In genomic region chr7:152672626-152673025, GRCh38 we compare ENCODE assay signal across 3 cellular contexts.
TF ChIP-seq lines count a peak whose summit lies in the region.

No MANE protein-coding gene starts in this region.

TF ChIP-seq in SK-N-SH, 30 proteins besides CTCF, POLR2A, EP300 and RAD21:
- no peak for TF ChIP-seq RXRA (IDR thresholded peaks at IDR 0.05; ENCODE audit: borderline replicate concordance, low read depth)
- TF ChIP-seq, protein P1, sequence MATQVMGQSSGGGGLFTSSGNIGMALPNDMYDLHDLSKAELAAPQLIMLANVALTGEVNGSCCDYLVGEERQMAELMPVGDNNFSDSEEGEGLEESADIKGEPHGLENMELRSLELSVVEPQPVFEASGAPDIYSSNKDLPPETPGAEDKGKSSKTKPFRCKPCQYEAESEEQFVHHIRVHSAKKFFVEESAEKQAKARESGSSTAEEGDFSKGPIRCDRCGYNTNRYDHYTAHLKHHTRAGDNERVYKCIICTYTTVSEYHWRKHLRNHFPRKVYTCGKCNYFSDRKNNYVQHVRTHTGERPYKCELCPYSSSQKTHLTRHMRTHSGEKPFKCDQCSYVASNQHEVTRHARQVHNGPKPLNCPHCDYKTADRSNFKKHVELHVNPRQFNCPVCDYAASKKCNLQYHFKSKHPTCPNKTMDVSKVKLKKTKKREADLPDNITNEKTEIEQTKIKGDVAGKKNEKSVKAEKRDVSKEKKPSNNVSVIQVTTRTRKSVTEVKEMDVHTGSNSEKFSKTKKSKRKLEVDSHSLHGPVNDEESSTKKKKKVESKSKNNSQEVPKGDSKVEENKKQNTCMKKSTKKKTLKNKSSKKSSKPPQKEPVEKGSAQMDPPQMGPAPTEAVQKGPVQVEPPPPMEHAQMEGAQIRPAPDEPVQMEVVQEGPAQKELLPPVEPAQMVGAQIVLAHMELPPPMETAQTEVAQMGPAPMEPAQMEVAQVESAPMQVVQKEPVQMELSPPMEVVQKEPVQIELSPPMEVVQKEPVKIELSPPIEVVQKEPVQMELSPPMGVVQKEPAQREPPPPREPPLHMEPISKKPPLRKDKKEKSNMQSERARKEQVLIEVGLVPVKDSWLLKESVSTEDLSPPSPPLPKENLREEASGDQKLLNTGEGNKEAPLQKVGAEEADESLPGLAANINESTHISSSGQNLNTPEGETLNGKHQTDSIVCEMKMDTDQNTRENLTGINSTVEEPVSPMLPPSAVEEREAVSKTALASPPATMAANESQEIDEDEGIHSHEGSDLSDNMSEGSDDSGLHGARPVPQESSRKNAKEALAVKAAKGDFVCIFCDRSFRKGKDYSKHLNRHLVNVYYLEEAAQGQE (IDR thresholded peaks at IDR 0.05; ENCODE audit: low read depth, low read length): no peak
- no peak for TF ChIP-seq FOSL2 (IDR thresholded peaks at IDR 0.05; ENCODE audit: borderline replicate concordance, low read depth)
- TF ChIP-seq NRF1 (IDR thresholded peaks at IDR 0.05; ENCODE audit: low read depth, low read length): no peak
- TF ChIP-seq SIN3A (IDR thresholded peaks at IDR 0.05; ENCODE audit: borderline replicate concordance, low read depth, low read length): no peak
- TF ChIP-seq IRF3 (IDR thresholded peaks at IDR 0.05; ENCODE audit: low read depth, low read length): no peak
- TF ChIP-seq RFX5 (IDR thresholded peaks at IDR 0.05; ENCODE audit: low read length): no peak
- no peak for TF ChIP-seq TCF12 (IDR thresholded peaks at IDR 0.05)
- TF ChIP-seq USF1 (IDR thresholded peaks at IDR 0.05; ENCODE audit: borderline replicate concordance, low read depth): no peak
- no peak for TF ChIP-seq YY1 (IDR thresholded peaks at IDR 0.05; ENCODE audit: low read depth)
- no peak for TF ChIP-seq TAF1 (IDR thresholded peaks at IDR 0.05; ENCODE audit: borderline replicate concordance, low read depth, low read length)
- no peak for TF ChIP-seq NFIC (IDR thresholded peaks at IDR 0.05; ENCODE audit: borderline replicate concordance)
TF ChIP-seq in SK-N-SH: peak in this region for 0.

TF ChIP-seq in SK-N-SH treated with all-trans-retinoic acid at 6 μM for 48 hours, 23 proteins besides CTCF, POLR2A, EP300 and RAD21:
- TF ChIP-seq POU6F1 (CRISPR knock-in tag; IDR thresholded peaks at IDR 0.05; ENCODE audit: borderline replicate concordance, low read depth) (no peak), ISL1 (CRISPR knock-in tag; IDR thresholded peaks at IDR 0.05) (no peak), RARB (CRISPR knock-in tag; IDR thresholded peaks at IDR 0.05) (no peak), ZNF70 (CRISPR knock-in tag; IDR thresholded peaks at IDR 0.05) (no peak), CSDC2 (CRISPR knock-in tag; IDR thresholded peaks at IDR 0.05) (no peak), TOX (CRISPR knock-in tag; IDR thresholded peaks at IDR 0.05; ENCODE audit: borderline replicate concordance) (no peak)
- TF ChIP-seq, protein P2, sequence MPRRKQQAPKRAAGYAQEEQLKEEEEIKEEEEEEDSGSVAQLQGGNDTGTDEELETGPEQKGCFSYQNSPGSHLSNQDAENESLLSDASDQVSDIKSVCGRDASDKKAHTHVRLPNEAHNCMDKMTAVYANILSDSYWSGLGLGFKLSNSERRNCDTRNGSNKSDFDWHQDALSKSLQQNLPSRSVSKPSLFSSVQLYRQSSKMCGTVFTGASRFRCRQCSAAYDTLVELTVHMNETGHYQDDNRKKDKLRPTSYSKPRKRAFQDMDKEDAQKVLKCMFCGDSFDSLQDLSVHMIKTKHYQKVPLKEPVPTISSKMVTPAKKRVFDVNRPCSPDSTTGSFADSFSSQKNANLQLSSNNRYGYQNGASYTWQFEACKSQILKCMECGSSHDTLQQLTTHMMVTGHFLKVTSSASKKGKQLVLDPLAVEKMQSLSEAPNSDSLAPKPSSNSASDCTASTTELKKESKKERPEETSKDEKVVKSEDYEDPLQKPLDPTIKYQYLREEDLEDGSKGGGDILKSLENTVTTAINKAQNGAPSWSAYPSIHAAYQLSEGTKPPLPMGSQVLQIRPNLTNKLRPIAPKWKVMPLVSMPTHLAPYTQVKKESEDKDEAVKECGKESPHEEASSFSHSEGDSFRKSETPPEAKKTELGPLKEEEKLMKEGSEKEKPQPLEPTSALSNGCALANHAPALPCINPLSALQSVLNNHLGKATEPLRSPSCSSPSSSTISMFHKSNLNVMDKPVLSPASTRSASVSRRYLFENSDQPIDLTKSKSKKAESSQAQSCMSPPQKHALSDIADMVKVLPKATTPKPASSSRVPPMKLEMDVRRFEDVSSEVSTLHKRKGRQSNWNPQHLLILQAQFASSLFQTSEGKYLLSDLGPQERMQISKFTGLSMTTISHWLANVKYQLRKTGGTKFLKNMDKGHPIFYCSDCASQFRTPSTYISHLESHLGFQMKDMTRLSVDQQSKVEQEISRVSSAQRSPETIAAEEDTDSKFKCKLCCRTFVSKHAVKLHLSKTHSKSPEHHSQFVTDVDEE (CRISPR knock-in tag; IDR thresholded peaks at IDR 0.05): no peak

TF ChIP-seq in K562, 482 proteins besides CTCF, POLR2A, EP300 and RAD21:
- TF ChIP-seq CCNT2 (IDR thresholded peaks at IDR 0.05; ENCODE audit: borderline replicate concordance, extremely low read depth, insufficient read length, low read depth, low read length) (no peak), ZNF354B (CRISPR knock-in tag; IDR thresholded peaks at IDR 0.05) (peak; percentile 81), RBFOX2 (IDR thresholded peaks at IDR 0.05; ENCODE audit: low read depth, low read length) (0 out of 2 replicates have a peak, but pooled peaks have one; percentile 16), RERE (CRISPR knock-in tag; IDR thresholded peaks at IDR 0.05; ENCODE audit: borderline replicate concordance) (no peak), STAT5B (CRISPR knock-in tag; IDR thresholded peaks at IDR 0.05) (no peak), ZNF507 (tag; conservative IDR thresholded peaks at IDR 0.05) (peak; percentile 97), HES1 (IDR thresholded peaks at IDR 0.05; ENCODE audit: low read depth) (no peak)
- TF ChIP-seq, protein P3, sequence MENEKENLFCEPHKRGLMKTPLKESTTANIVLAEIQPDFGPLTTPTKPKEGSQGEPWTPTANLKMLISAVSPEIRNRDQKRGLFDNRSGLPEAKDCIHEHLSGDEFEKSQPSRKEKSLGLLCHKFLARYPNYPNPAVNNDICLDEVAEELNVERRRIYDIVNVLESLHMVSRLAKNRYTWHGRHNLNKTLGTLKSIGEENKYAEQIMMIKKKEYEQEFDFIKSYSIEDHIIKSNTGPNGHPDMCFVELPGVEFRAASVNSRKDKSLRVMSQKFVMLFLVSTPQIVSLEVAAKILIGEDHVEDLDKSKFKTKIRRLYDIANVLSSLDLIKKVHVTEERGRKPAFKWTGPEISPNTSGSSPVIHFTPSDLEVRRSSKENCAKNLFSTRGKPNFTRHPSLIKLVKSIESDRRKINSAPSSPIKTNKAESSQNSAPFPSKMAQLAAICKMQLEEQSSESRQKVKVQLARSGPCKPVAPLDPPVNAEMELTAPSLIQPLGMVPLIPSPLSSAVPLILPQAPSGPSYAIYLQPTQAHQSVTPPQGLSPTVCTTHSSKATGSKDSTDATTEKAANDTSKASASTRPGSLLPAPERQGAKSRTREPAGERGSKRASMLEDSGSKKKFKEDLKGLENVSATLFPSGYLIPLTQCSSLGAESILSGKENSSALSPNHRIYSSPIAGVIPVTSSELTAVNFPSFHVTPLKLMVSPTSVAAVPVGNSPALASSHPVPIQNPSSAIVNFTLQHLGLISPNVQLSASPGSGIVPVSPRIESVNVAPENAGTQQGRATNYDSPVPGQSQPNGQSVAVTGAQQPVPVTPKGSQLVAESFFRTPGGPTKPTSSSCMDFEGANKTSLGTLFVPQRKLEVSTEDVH (IDR thresholded peaks at IDR 0.05; ENCODE audit: low read depth, partially characterized antibody): no peak
